19 cellular contexts compared by ENCODE assay signal in the genomic region with DNA sequence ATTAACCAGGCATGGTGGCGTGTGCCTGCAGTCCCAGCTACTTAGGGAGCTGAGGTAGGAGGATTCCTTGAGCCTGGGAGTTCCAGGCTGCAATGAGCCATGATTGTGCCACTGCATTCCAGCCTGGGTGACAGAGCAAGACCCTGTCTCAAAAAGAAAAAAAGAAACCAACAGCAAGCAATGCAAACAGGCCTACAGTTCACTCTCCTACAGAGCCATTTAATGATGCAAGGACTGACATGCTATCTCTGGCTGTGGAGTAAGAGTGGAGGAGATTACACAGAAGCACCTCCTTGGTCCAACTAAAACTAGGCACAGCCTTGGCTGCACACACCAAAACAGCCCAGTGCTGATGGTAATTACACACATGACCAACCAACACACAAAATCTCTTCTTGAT.
DNase-seq lines count a peak whose midpoint lies in the region; ATAC-seq and TF ChIP-seq lines count a peak whose summit lies in the region.
"Had no signal": no experiment of that assay in that cellular context is flagged by ENCODE, and none has a peak within 500 bp of the region (broad histone marks: within the 10 kb centered on the region; RNA-seq: fewer than 3 reads in every experiment).

No MANE protein-coding gene starts in this region.

- no peak overlapping the region for H3K4me3 Mint-ChIP-seq in effector memory CD8-positive, alpha-beta T cell
- H3K4me3 Mint-ChIP-seq: activated CD4-positive, alpha-beta T cell treated with anti-CD3 and anti-CD28 coated beads, Interleukin-2, amount 10 ng/mL, durations not matched to agents 24 days and 14 days; activated naive CD4-positive, alpha-beta T cell treated with anti-CD3 and anti-CD28 coated beads for 36 hours; activated T-cell treated with anti-CD3 and anti-CD28 coated beads, Interleukin-2, amount 50 U/mL, for 72 hours; neural crest cell had no signal

- H3K27me3 ChIP-seq in cardiac muscle cell (no peaks in the 10 kb centered on the region), right atrium auricular region (no peaks in the 10 kb centered on the region), upper lobe of right lung (no peaks in the 10 kb centered on the region), foreskin keratinocyte (no peaks in the 10 kb centered on the region)
- H3K27me3 ChIP-seq: heart left ventricle, testis had no signal

- H3K4me3 ChIP-seq in cardiac muscle cell: no peak overlapping the region
- H3K4me3 ChIP-seq in right atrium auricular region: no peak overlapping the region
- no peak overlapping the region for H3K4me3 ChIP-seq in upper lobe of right lung
- H3K4me3 ChIP-seq: heart left ventricle, mucosa of descending colon, testis had no signal

- TF ChIP-seq CTCF in cardiac muscle cell (IDR thresholded peaks at IDR 0.05; ENCODE audit: low read depth, low read length): no peak
- TF ChIP-seq CTCF in right atrium auricular region (IDR thresholded peaks at IDR 0.05): no peak
- TF ChIP-seq CTCF in upper lobe of right lung (IDR thresholded peaks at IDR 0.05): no peak
- no peak for TF ChIP-seq CTCF in foreskin keratinocyte (conservative IDR thresholded peaks at IDR 0.05)

- no peaks in the 10 kb centered on the region for H3K4me1 Mint-ChIP-seq in effector memory CD8-positive, alpha-beta T cell (ENCODE audit: low read depth in 2 of 2)

- intact Hi-C loops in upper lobe of right lung (cut with DNase I): no loop called here

- no peak overlapping the region for H3K27ac Mint-ChIP-seq in effector memory CD8-positive, alpha-beta T cell
- H3K27ac Mint-ChIP-seq: activated CD4-positive, alpha-beta T cell treated with anti-CD3 and anti-CD28 coated beads, Interleukin-2, amount 10 ng/mL, durations not matched to agents 24 days and 14 days; activated naive CD4-positive, alpha-beta T cell treated with anti-CD3 and anti-CD28 coated beads for 36 hours; activated T-cell treated with anti-CD3 and anti-CD28 coated beads, Interleukin-2, amount 50 U/mL, for 72 hours had no signal

- ATAC-seq in upper lobe of right lung: no peak
- ATAC-seq in effector memory CD8-positive, alpha-beta T cell (replicated peaks): no peak
- no peak for ATAC-seq in foreskin keratinocyte
- no peak for ATAC-seq in GM18502 (IDR thresholded peaks at IDR 0.05; ENCODE audit: poor library complexity, unreplicated experiment)
- ATAC-seq: activated T-cell treated with anti-CD3 and anti-CD28 coated beads, Interleukin-2, amount 50 U/mL, for 72 hours; heart left ventricle had no signal

- no peaks in the 10 kb centered on the region for H3K9me3 ChIP-seq in cardiac muscle cell (ENCODE audit: low read depth)
- H3K9me3 ChIP-seq in right atrium auricular region: no peaks in the 10 kb centered on the region
- no peaks in the 10 kb centered on the region for H3K9me3 ChIP-seq in upper lobe of right lung
- H3K9me3 ChIP-seq: heart left ventricle, mucosa of descending colon, testis had no signal

- H3K36me3 ChIP-seq in cardiac muscle cell: no peaks in the 10 kb centered on the region
- H3K36me3 ChIP-seq in right atrium auricular region: no peaks in the 10 kb centered on the region
- H3K36me3 ChIP-seq in upper lobe of right lung: no peaks in the 10 kb centered on the region
- H3K36me3 ChIP-seq: heart left ventricle had no signal

- no peaks in the 10 kb centered on the region for H3K9me3 Mint-ChIP-seq in effector memory CD8-positive, alpha-beta T cell
- H3K9me3 Mint-ChIP-seq: activated CD4-positive, alpha-beta T cell treated with anti-CD3 and anti-CD28 coated beads, Interleukin-2, amount 10 ng/mL, durations not matched to agents 24 days and 14 days; activated naive CD4-positive, alpha-beta T cell treated with anti-CD3 and anti-CD28 coated beads for 36 hours; activated T-cell treated with anti-CD3 and anti-CD28 coated beads, Interleukin-2, amount 50 U/mL, for 72 hours; neural crest cell had no signal

- peak overlapping the region; percentile 56 for H3K27ac ChIP-seq in cardiac muscle cell
- no peak overlapping the region for H3K27ac ChIP-seq in right atrium auricular region
- H3K27ac ChIP-seq in upper lobe of right lung: no peak overlapping the region
- no peak overlapping the region for H3K27ac ChIP-seq in foreskin keratinocyte
- H3K27ac ChIP-seq: epithelial cell of prostate, heart left ventricle, testis had no signal

- DNase-seq in cardiac muscle cell (ENCODE audit: low read depth in 1 of 2, low spot score in 1 of 2) (peak; percentile 29), right atrium auricular region (ENCODE audit: low spot score) (no peak), NCI-H446 (lab: John Stamatoyannopoulos, UW) (peak; percentile 46 to 77), islet precursor cell (peak; percentile 73), upper lobe of right lung (peak; percentile 13), foreskin keratinocyte (no peak)
- DNase-seq in effector memory CD8-positive, alpha-beta T cell: no peak
- DNase-seq: activated CD4-positive, alpha-beta T cell treated with anti-CD3 and anti-CD28 coated beads, Interleukin-2, amount 10 ng/mL, durations not matched to agents 24 days and 14 days; activated naive CD4-positive, alpha-beta T cell treated with anti-CD3 and anti-CD28 coated beads for 36 hours; activated T-cell treated with anti-CD3 and anti-CD28 coated beads, Interleukin-2, amount 50 U/mL, for 72 hours; anterior cingulate cortex; GF-D8; heart left ventricle; KG1; mucosa of descending colon; testis had no signal

- H3K36me3 Mint-ChIP-seq in effector memory CD8-positive, alpha-beta T cell (ENCODE audit: insufficient read depth): no peaks in the 10 kb centered on the region

- peaks cover 13% of the 10 kb centered on the region for H3K4me1 ChIP-seq in cardiac muscle cell (ENCODE audit: low read depth)
- H3K4me1 ChIP-seq in right atrium auricular region: no peaks in the 10 kb centered on the region
- H3K4me1 ChIP-seq in upper lobe of right lung: no peaks in the 10 kb centered on the region
- no peaks in the 10 kb centered on the region for H3K4me1 ChIP-seq in foreskin keratinocyte
- H3K4me1 ChIP-seq: heart left ventricle had no signal

- peaks cover 5 to 6% of the 10 kb centered on the region in 2 donors for H3K27me3 Mint-ChIP-seq in effector memory CD8-positive, alpha-beta T cell

Comparison
In these comparisons a context has a peak if more than half of its experiments do, and no peak if none do; other contexts are left out.
1. DNase-seq: peak in cardiac muscle cell (2 of 2), NCI-H446 (2 of 2), islet precursor cell (single experiment) and upper lobe of right lung (single experiment); none in right atrium auricular region (single experiment), effector memory CD8-positive, alpha-beta T cell (0 of 3) and foreskin keratinocyte (0 of 2).